Comparison of ENCODE assay signal across 1 cellular context in the genomic region with DNA sequence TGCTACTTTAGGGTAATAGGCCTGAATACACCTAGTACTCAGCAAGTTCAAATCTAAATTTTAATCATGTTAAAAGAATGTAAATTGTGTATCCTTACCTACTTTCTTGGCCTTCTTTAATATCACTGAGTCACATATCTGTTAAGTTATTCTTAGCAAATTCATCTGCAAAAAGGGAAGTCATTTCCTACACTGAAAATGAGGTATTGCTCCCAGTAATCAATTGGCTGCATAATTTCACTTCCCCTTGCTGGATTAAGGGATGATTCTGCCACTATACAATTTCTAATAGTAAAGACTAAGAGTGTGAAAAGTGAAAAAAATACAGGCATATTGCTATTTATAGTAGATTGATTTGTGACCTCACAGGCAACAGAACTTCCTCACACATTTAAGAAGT.
TF ChIP-seq lines count a peak whose summit lies in the region.

No MANE protein-coding gene starts in this region.

TF ChIP-seq in HCT116, 20 proteins besides CTCF, POLR2A, EP300 and RAD21 (continued from another document):
- TF ChIP-seq, protein P1, sequence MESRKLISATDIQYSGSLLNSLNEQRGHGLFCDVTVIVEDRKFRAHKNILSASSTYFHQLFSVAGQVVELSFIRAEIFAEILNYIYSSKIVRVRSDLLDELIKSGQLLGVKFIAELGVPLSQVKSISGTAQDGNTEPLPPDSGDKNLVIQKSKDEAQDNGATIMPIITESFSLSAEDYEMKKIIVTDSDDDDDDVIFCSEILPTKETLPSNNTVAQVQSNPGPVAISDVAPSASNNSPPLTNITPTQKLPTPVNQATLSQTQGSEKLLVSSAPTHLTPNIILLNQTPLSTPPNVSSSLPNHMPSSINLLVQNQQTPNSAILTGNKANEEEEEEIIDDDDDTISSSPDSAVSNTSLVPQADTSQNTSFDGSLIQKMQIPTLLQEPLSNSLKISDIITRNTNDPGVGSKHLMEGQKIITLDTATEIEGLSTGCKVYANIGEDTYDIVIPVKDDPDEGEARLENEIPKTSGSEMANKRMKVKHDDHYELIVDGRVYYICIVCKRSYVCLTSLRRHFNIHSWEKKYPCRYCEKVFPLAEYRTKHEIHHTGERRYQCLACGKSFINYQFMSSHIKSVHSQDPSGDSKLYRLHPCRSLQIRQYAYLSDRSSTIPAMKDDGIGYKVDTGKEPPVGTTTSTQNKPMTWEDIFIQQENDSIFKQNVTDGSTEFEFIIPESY (IDR thresholded peaks at IDR 0.05; ENCODE audit: extremely low read depth, insufficient replicate concordance, low read length), result no peak
- TF ChIP-seq, protein P2, sequence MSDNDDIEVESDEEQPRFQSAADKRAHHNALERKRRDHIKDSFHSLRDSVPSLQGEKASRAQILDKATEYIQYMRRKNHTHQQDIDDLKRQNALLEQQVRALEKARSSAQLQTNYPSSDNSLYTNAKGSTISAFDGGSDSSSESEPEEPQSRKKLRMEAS (IDR thresholded peaks at IDR 0.05), result no peak
- TF ChIP-seq SRF (IDR thresholded peaks at IDR 0.05; ENCODE audit: low read depth) (no peak), ZFX (IDR thresholded peaks at IDR 0.05) (no peak), SP1 (IDR thresholded peaks at IDR 0.05; ENCODE audit: low read depth) (no peak), JUND (IDR thresholded peaks at IDR 0.05) (no peak), POLR2AphosphoS5 (IDR thresholded peaks at IDR 0.05; ENCODE audit: low read depth, low read length) (no peak)
- TF ChIP-seq, protein P3, sequence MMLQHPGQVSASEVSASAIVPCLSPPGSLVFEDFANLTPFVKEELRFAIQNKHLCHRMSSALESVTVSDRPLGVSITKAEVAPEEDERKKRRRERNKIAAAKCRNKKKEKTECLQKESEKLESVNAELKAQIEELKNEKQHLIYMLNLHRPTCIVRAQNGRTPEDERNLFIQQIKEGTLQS (IDR thresholded peaks at IDR 0.05), result no peak
